Comparison of ENCODE assay signal across 19 cellular contexts in the genomic region with DNA sequence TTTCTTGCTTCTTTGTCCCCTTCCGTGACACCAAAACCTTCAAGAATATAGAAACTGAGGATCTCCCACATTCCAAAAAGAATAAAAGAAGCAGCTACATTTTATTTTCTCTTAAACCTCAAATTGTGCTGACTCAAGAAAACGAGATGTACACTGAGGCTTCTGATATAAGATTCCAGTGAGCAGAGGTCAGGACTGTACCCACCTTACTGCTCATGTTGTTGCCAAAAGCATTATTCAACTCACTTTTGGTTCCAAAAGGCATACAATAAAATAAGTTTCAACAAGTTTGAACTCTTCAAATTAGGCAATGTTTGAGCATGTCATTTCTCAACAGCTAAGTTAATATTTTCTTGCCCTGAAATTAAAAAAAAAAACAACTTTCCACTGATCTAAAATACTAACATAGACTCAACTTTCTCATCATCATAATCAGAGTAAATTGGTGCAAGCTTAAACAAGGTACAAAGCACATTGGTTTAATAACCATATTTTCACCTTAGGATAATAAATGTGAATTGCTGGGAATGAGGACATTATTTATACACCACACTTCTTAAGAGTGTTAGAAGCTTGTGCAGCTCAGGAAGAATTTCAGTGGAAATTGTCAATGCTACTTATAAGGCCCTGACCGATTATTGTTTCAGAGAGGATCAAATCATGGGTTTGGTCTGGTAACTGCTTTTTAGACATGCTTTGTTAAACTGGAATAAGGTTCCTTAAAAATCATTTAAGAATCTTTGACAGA.
DNase-seq lines count a peak whose midpoint lies in the region; ATAC-seq and TF ChIP-seq lines count a peak whose summit lies in the region.
"Had no signal": no experiment of that assay in that cellular context is flagged by ENCODE, and none has a peak within 500 bp of the region (broad histone marks: within the 10 kb centered on the region; RNA-seq: fewer than 3 reads in every experiment).

No MANE protein-coding gene starts in this region.

- H4K91ac ChIP-seq in IMR-90 (ENCODE audit: insufficient read depth, low read depth, low read length), result no peak overlapping the region

- H3K23ac ChIP-seq in IMR-90 (ENCODE audit: low read depth, low read length), result no peak overlapping the region

- no peak overlapping the region for H4K5ac ChIP-seq in IMR-90 (ENCODE audit: low read depth, low read length)

- no peak overlapping the region for H3K14ac ChIP-seq in IMR-90 (replicated peaks; ENCODE audit: low read depth, low read length)

- no peak overlapping the region for H3K56ac ChIP-seq in IMR-90 (ENCODE audit: extremely low read depth, insufficient read depth, low read length)

- no peaks in the 10 kb centered on the region for H3K27me3 ChIP-seq in IMR-90 (ENCODE audit: control insufficient read depth, insufficient read depth, low read length)
- H3K27me3 ChIP-seq in liver (ENCODE audit: control insufficient read depth in 4 of 4, insufficient read depth in 4 of 4, low read length in 3 of 4), result no peaks in the 10 kb centered on the region

- no peaks in the 10 kb centered on the region for H4K20me1 ChIP-seq in IMR-90 (ENCODE audit: insufficient read depth, low read length)

- H3K27me3 Mint-ChIP-seq in type B pancreatic cell, result no peaks in the 10 kb centered on the region

- H3K4me1 ChIP-seq in IMR-90 (ENCODE audit: control insufficient read depth, insufficient read depth, low read length), result no peaks in the 10 kb centered on the region
- peaks cover 0 to 16% (median 13%) of the 10 kb centered on the region in 4 donors for H3K4me1 ChIP-seq in liver (ENCODE audit: control insufficient read depth in 4 of 4, insufficient read depth in 4 of 4, low read length in 3 of 4)

- no peak overlapping the region for H3K4ac ChIP-seq in IMR-90 (ENCODE audit: low read depth, low read length)

- TF ChIP-seq CTCF in IMR-90 (conservative IDR thresholded peaks at IDR 0.05; ENCODE audit: low read depth, low read length) (no peak), liver (IDR thresholded peaks at IDR 0.05; ENCODE audit: low read depth, low read length, missing input control) (no peak), type B pancreatic cell (conservative IDR thresholded peaks at IDR 0.05) (no peak)

- H2AK9ac ChIP-seq in IMR-90 (replicated peaks; ENCODE audit: low read depth, low read length, poor library complexity), result no peak overlapping the region

- BruUV-seq in IMR-90 (replicated peaks; lab: Mats Ljungman, UMichigan), result no TSS peak

- no peaks in the 10 kb centered on the region for H3K9me3 ChIP-seq in IMR-90 (ENCODE audit: control insufficient read depth, insufficient read depth, low read length)
- no peaks in the 10 kb centered on the region for H3K9me3 ChIP-seq in liver (ENCODE audit: control insufficient read depth in 4 of 4, low read length in 3 of 4)
- H3K9me3 ChIP-seq: SK-N-SH had no signal

- no peaks in the 10 kb centered on the region for H3K79me1 ChIP-seq in IMR-90 (ENCODE audit: low read depth in 1 of 2, low read length in 2 of 2)

- H3K27ac Mint-ChIP-seq in type B pancreatic cell, result peak overlapping the region; percentile 66
- H3K27ac Mint-ChIP-seq: CD14-positive monocyte, H9 had no signal

- no peak overlapping the region for H4K8ac ChIP-seq in IMR-90 (ENCODE audit: low read depth in 2 of 2, low read length in 2 of 2)

- no peak overlapping the region for H2BK5ac ChIP-seq in IMR-90 (ENCODE audit: low read depth, low read length, poor library complexity, severe bottlenecking)

- in situ Hi-C loops in IMR-90 (cut with MboI; ENCODE audit: low sequenced_read_pairs), result no loop called here

- DNase-seq in IMR-90, result no peak
- no peak for DNase-seq in type B pancreatic cell (ENCODE audit: extremely low spot score, unreplicated experiment)
- no peak for DNase-seq in NCI-H1417 treated with DMSO at 0.1 percent for 48 hours (lab: John Stamatoyannopoulos, UW)
- DNase-seq in HK-2 (ENCODE audit: unreplicated experiment), result no peak
- DNase-seq: ACHN, AML-193, H9, KG1, NCI-H1092, NCI-H1694, NCI-H226, NCI-H524 treated with DMSO at 0.1 percent for 48 hours, Right ventricle myocardium superior, SK-N-SH had no signal

- H3K9me3 Mint-ChIP-seq in type B pancreatic cell, result peaks cover 20% of the 10 kb centered on the region
- H3K9me3 Mint-ChIP-seq: H9 had no signal

- ATAC-seq in IMR-90 (ENCODE audit: low read depth) (no peak), esophagus mucosa (peak; percentile 44), GM19351 (IDR thresholded peaks at IDR 0.05; ENCODE audit: unreplicated experiment) (no peak)
- ATAC-seq: Panc1 had no signal

- H3K4me3 ChIP-seq in IMR-90 (ENCODE audit: insufficient read depth, low read depth, low read length), result no peak overlapping the region
- H3K4me3 ChIP-seq in liver (ENCODE audit: low read depth in 1 of 3, low read length in 3 of 3), result no peak overlapping the region

- 100% methylated on average over 1 of the region's 3 CpGs; no CpG with 5 or more reads in 1 of the 2 experiments for WGBS in IMR-90 (ENCODE audit: extremely low coverage in 2 of 2, insufficient read length in 1 of 2), 2 experiments
- WGBS in liver, result 41% methylated on average over 3 of the region's 3 CpGs

- POLR2A ChIA-PET in IMR-90 (lab: Charles Lee; ENCODE audit: unreplicated experiment), result no interaction called here

- no peak overlapping the region for H2AK5ac ChIP-seq in IMR-90 (ENCODE audit: low read depth, low read length)

- peak overlapping the region; percentile 29; the same call in 1 of the 2 replicates for H3K18ac ChIP-seq in IMR-90 (ENCODE audit: low read depth, low read length)

- TF ChIP-seq RAD21 in IMR-90 (IDR thresholded peaks at IDR 0.05; ENCODE audit: low read length), result no peak
- peak; percentile 16 to 28 for TF ChIP-seq RAD21 in liver (IDR thresholded peaks at IDR 0.05)

- H3K36me3 Mint-ChIP-seq in type B pancreatic cell, result no peaks in the 10 kb centered on the region
- H3K36me3 Mint-ChIP-seq: CD14-positive monocyte had no signal

- H3K36me3 ChIP-seq in IMR-90 (ENCODE audit: control insufficient read depth, insufficient read depth, low read length), result no peaks in the 10 kb centered on the region
- no peaks in the 10 kb centered on the region for H3K36me3 ChIP-seq in liver (ENCODE audit: control insufficient read depth in 4 of 4, insufficient read depth in 3 of 4, low read depth in 1 of 4, low read length in 3 of 4)

- no peak overlapping the region for H3K27ac ChIP-seq in IMR-90 (ENCODE audit: insufficient read depth, low read length)
- H3K27ac ChIP-seq in liver (ENCODE audit: low read depth in 1 of 2, low read length in 2 of 2), result peak overlapping the region in 1 of 2 donors; percentile 35

- no peak overlapping the region for H3K4me3 Mint-ChIP-seq in type B pancreatic cell
- H3K4me3 Mint-ChIP-seq: CD14-positive monocyte, H9 had no signal

- TF ChIP-seq POLR2A in IMR-90 (IDR thresholded peaks at IDR 0.05; ENCODE audit: low read depth, low read length), result no peak

- H3K9me1 ChIP-seq in IMR-90 (ENCODE audit: insufficient read depth, low read length), result peaks cover 6% of the 10 kb centered on the region

- no peak overlapping the region for H2BK120ac ChIP-seq in IMR-90 (ENCODE audit: low read depth, low read length)

- H3K9ac ChIP-seq in IMR-90 (ENCODE audit: low read depth, low read length), result no peak overlapping the region
- H3K9ac ChIP-seq in liver (ENCODE audit: low read depth in 1 of 2, low read length in 2 of 2), result peak overlapping the region in 1 of 2 donors; percentile 46
- H3K9ac ChIP-seq: SK-N-SH had no signal

- no peaks in the 10 kb centered on the region for H3K4me1 Mint-ChIP-seq in type B pancreatic cell (ENCODE audit: unreplicated experiment)
- H3K4me1 Mint-ChIP-seq: CD14-positive monocyte, H9 had no signal

- CTCF ChIA-PET in IMR-90 (lab: Yijun Ruan, JAX), result interaction anchor here (0.6 to 0.7 kb wide), 2 partner anchors 111 to 380 kb away, joined by 3 read pairs; no protein-coding TSS in a partner anchor

- H2AFZ ChIP-seq in IMR-90 (replicated peaks; ENCODE audit: low read length, poor library complexity), result no peak overlapping the region

- intact Hi-C loops in IMR-90 (cut with micrococcal nuclease), result no loop called here

- H2BK20ac ChIP-seq in IMR-90 (ENCODE audit: low read depth, low read length), result no peak overlapping the region; the same call in 1 of the 2 replicates

- H3K4me2 ChIP-seq in IMR-90 (ENCODE audit: low read depth, low read length), result no peak overlapping the region
- H3K4me2 ChIP-seq: SK-N-SH had no signal

- dilution Hi-C loops in IMR-90 (cut with HindIII; ENCODE audit: low sequenced_read_pairs, unreplicated experiment), result no loop called here

- no peak overlapping the region for H2BK15ac ChIP-seq in IMR-90 (ENCODE audit: low read depth, low read length)

TF ChIP-seq in IMR-90, 13 proteins besides CTCF, POLR2A, EP300 and RAD21:
- TF ChIP-seq SMC3 (IDR thresholded peaks at IDR 0.05; ENCODE audit: low read depth, low read length) (no peak), MAFK (IDR thresholded peaks at IDR 0.05; ENCODE audit: low read depth, low read length) (peak; percentile 87)

TF ChIP-seq in liver, 16 proteins besides CTCF, POLR2A, EP300 and RAD21:
- TF ChIP-seq YY1 (IDR thresholded peaks at IDR 0.05), result peak; percentile 46
- TF ChIP-seq RXRA (IDR thresholded peaks at IDR 0.05), result peak; percentile 44 to 79
- peak; percentile 31 for TF ChIP-seq MAX (IDR thresholded peaks at IDR 0.05)
- no peak for TF ChIP-seq EGR1 (IDR thresholded peaks at IDR 0.05; ENCODE audit: low read depth in 2 of 2)
- TF ChIP-seq NR2F2 (IDR thresholded peaks at IDR 0.05), result no peak
- peak; percentile 68 to 69 for TF ChIP-seq HNF4A (conservative IDR thresholded peaks at IDR 0.05)
- TF ChIP-seq JUND (IDR thresholded peaks at IDR 0.05), result peak; percentile 49 to 67
- peak; percentile 44 for TF ChIP-seq SP1 (IDR thresholded peaks at IDR 0.05)
- peak; percentile 39 for TF ChIP-seq FOXA2 (IDR thresholded peaks at IDR 0.05)
